Comparison of ENCODE assay signal across 8 cellular contexts in genomic region chr12:6229823-6230222, GRCh38. TPM values are rescaled to one million over a fixed set of nuclear protein-coding genes. Genes with fewer than 3 reads are reported as not detected.
DNase-seq lines count a peak whose midpoint lies in the region; ATAC-seq and TF ChIP-seq lines count a peak whose summit lies in the region.

No MANE protein-coding gene starts in this region.

- DNase-seq in M059J (ENCODE audit: low read depth) (peak; percentile 94), adrenal gland (peak; percentile 72 to 93 (median 88)), hippocampal formation (lab: John Stamatoyannopoulos, UW) (peak; percentile 70 to 71), smooth muscle cell (lab: John Stamatoyannopoulos, UW; ENCODE audit: unreplicated experiment) (peak; percentile 63), DMS114 treated with DMSO at 0.1 percent for 48 hours (lab: John Stamatoyannopoulos, UW; ENCODE audit: unreplicated experiment) (no peak)

- H3K36me3 ChIP-seq in adrenal gland (replicated peaks in 1 of 2) = peaks cover 0 to 27% of the 10 kb centered on the region in 2 donors
- no peaks in the 10 kb centered on the region for H3K36me3 ChIP-seq in smooth muscle cell (ENCODE audit: low read depth)

- H3K4me1 ChIP-seq in adrenal gland (replicated peaks in 1 of 2) (peaks cover 57 to 100% of the 10 kb centered on the region in 2 donors), smooth muscle cell (ENCODE audit: low read depth) (peaks cover 36% of the 10 kb centered on the region)

- H3K27me3 ChIP-seq in adrenal gland (no peaks in the 10 kb centered on the region), smooth muscle cell (ENCODE audit: low read depth) (no peaks in the 10 kb centered on the region)

- H3K4me2 ChIP-seq in smooth muscle cell = peak overlapping the region; percentile 74

- H3K27ac ChIP-seq in adrenal gland (peak overlapping the region; percentile 61 to 95 (median 85)), smooth muscle cell (ENCODE audit: low read depth) (peak overlapping the region; percentile 96)

- ATAC-seq in GM18909 (IDR thresholded peaks at IDR 0.05; ENCODE audit: poor library complexity, unreplicated experiment) (no peak), GM18519 (IDR thresholded peaks at IDR 0.05; ENCODE audit: low FRiP score, unreplicated experiment) (no peak), HG02938 (IDR thresholded peaks at IDR 0.05; ENCODE audit: unreplicated experiment) (no peak)

- no peak overlapping the region for H2AFZ ChIP-seq in smooth muscle cell (ENCODE audit: low read depth)

- TF ChIP-seq POLR2A in adrenal gland (IDR thresholded peaks at IDR 0.05) = peak in 1 of 2 donors; percentile 75

- H3K9me3 ChIP-seq in adrenal gland (replicated peaks in 1 of 3) = no peaks in the 10 kb centered on the region
- no peaks in the 10 kb centered on the region for H3K9me3 ChIP-seq in smooth muscle cell (replicated peaks; ENCODE audit: low read depth)

- peaks cover 18% of the 10 kb centered on the region for H3K79me2 ChIP-seq in smooth muscle cell (ENCODE audit: low read depth)

- intact Hi-C loops in adrenal gland (cut with DNase I) = loop anchor here in 1 of 2 donors (5.0 kb wide), 1 partner anchor 33 kb away; no protein-coding TSS in a partner anchor

- H3K9ac ChIP-seq in smooth muscle cell (ENCODE audit: low read depth) = peak overlapping the region; percentile 80

- TF ChIP-seq CTCF in adrenal gland (IDR thresholded peaks at IDR 0.05) (no peak), smooth muscle cell (IDR thresholded peaks at IDR 0.05; ENCODE audit: borderline replicate concordance, insufficient read depth, poor library complexity, severe bottlenecking) (no peak)

- H3F3A ChIP-seq in smooth muscle cell (ENCODE audit: low read depth) = peaks cover 25% of the 10 kb centered on the region

- H3K4me3 ChIP-seq in adrenal gland (peak overlapping the region in 1 of 4 donors; percentile 13), smooth muscle cell (peak overlapping the region; percentile 11)

- H4K20me1 ChIP-seq in smooth muscle cell (ENCODE audit: low read depth) = no peaks in the 10 kb centered on the region

- 10 to 16% (median 13%) methylated on average over 9 of the region's 9 CpGs for WGBS in adrenal gland, 4 donors
- 10% methylated on average over 9 of the region's 9 CpGs for WGBS in smooth muscle cell (ENCODE audit: low lambda C conversion rate)

RNA-seq across cellular contexts. Expression of gene CD9, which starts 29.6 kb away (rescaled TPM):
- total RNA-seq in M059J (2014; rRNA removed; shearing (Covaris generic)) = 72.4 and 86.2 TPM in 2 replicates
- total RNA-seq in adrenal gland (100 to 1,000 TPM; 165 to 461 (median 322) TPM), smooth muscle cell (153 and 207 TPM in 2 replicates)
- polyA plus RNA-seq in adrenal gland (100 to 1,000 TPM in 2 of 3 donors, 10 to 100 TPM in 1; 66.3 to 244 (median 139) TPM), smooth muscle cell (144 and 236 TPM in 2 replicates)
